In genomic region chr18:48784654-48785053, GRCh38 we compare ENCODE assay signal across 12 cellular contexts.
A peak's percentile ranks its signal among the peaks of the same experiment; 100 is the strongest.
DNase-seq lines count a peak whose midpoint lies in the region; ATAC-seq and TF ChIP-seq lines count a peak whose summit lies in the region.
"Had no signal": no experiment of that assay in that cellular context is flagged by ENCODE, and none has a peak within 500 bp of the region (broad histone marks: within the 10 kb centered on the region; RNA-seq: fewer than 3 reads in every experiment).

No MANE protein-coding gene starts in this region.

- CTCF ChIA-PET in T-cell (lab: Charles Lee) = interaction anchor here in 1 of 2 donors (0.7 kb wide), 1 partner anchor 1094 kb away, joined by 4 read pairs; no protein-coding TSS in a partner anchor

- TF ChIP-seq CTCF in sigmoid colon (IDR thresholded peaks at IDR 0.05) (no peak), nephron progenitor cell (IDR thresholded peaks at IDR 0.05) (no peak)

- H3K27me3 ChIP-seq in sigmoid colon = no peaks in the 10 kb centered on the region

- no peak overlapping the region for H3K4me3 Mint-ChIP-seq in activated CD4-positive, alpha-beta T cell treated with anti-CD3 and anti-CD28 coated beads, Interleukin-2, amount 10 ng/mL, durations not matched to agents 24 days and 14 days
- H3K4me3 Mint-ChIP-seq in T-cell = no peak overlapping the region
- no peak overlapping the region for H3K4me3 Mint-ChIP-seq in nephron progenitor cell

- no peak overlapping the region for H3K4me3 ChIP-seq in sigmoid colon
- H3K4me3 ChIP-seq: A549 had no signal

- H3K9me3 ChIP-seq in sigmoid colon = no peaks in the 10 kb centered on the region
- H3K9me3 ChIP-seq: A549 had no signal

- H3K27ac Mint-ChIP-seq in activated CD4-positive, alpha-beta T cell treated with anti-CD3 and anti-CD28 coated beads, Interleukin-2, amount 10 ng/mL, durations not matched to agents 24 days and 14 days = peak overlapping the region; percentile 68
- H3K27ac Mint-ChIP-seq in T-cell (peak overlapping the region; percentile 64 to 74), nephron progenitor cell (no peak overlapping the region)

- POLR2A ChIA-PET in T-cell (lab: Charles Lee) = interaction anchor here in 1 of 2 donors (0.5 kb wide), 1 partner anchor 567 kb away, joined by 3 read pairs; no protein-coding TSS in a partner anchor

- DNase-seq in activated CD4-positive, alpha-beta T cell treated with anti-CD3 and anti-CD28 coated beads, Interleukin-2, amount 10 ng/mL, durations not matched to agents 24 days and 14 days = no peak
- DNase-seq in activated CD4-positive, alpha-beta T cell treated with anti-CD3 and anti-CD28 coated beads, Interleukin-2, amount 50 U/mL, for 1 hour = no peak
- no peak for DNase-seq in T-cell
- peak; percentile 58 for DNase-seq in sigmoid colon
- DNase-seq in nephron progenitor cell = no peak
- no peak for DNase-seq in AML-193 (lab: John Stamatoyannopoulos, UW)
- DNase-seq in pons (ENCODE audit: low spot score) = no peak
- DNase-seq: NCI-H2171, occipital lobe had no signal

- TF ChIP-seq EP300 in sigmoid colon (IDR thresholded peaks at IDR 0.05) = no peak

- no peak for TF ChIP-seq POLR2A in sigmoid colon (IDR thresholded peaks at IDR 0.05)

- no peak overlapping the region for H3K27ac ChIP-seq in sigmoid colon
- H3K27ac ChIP-seq: A549 had no signal

- intact Hi-C loops in activated CD4-positive, alpha-beta T cell treated with anti-CD3 and anti-CD28 coated beads, Interleukin-2, amount 10 ng/mL, durations not matched to agents 24 days and 14 days (cut with micrococcal nuclease) = no loop called here
- intact Hi-C loops in sigmoid colon (cut with DNase I) = loop anchor here (5.0 kb wide), 1 partner anchor 107 kb away; no protein-coding TSS in a partner anchor

- H3K27me3 Mint-ChIP-seq in activated CD4-positive, alpha-beta T cell treated with anti-CD3 and anti-CD28 coated beads, Interleukin-2, amount 10 ng/mL, durations not matched to agents 24 days and 14 days = no peaks in the 10 kb centered on the region
- H3K27me3 Mint-ChIP-seq in T-cell = no peaks in the 10 kb centered on the region
- peaks cover 14% of the 10 kb centered on the region for H3K27me3 Mint-ChIP-seq in nephron progenitor cell (ENCODE audit: low read depth, poor library complexity)

- peaks cover 0 to 60% (median 42%) of the 10 kb centered on the region in 4 donors for H3K4me1 ChIP-seq in sigmoid colon
- H3K4me1 ChIP-seq: A549 had no signal

- WGBS in sigmoid colon, 2 donors = 81 to 88% methylated on average over 5 of the region's 5 CpGs

- H3K36me3 Mint-ChIP-seq in activated CD4-positive, alpha-beta T cell treated with anti-CD3 and anti-CD28 coated beads, Interleukin-2, amount 10 ng/mL, durations not matched to agents 24 days and 14 days (ENCODE audit: low read depth) = peaks cover 3% of the 10 kb centered on the region
- H3K36me3 Mint-ChIP-seq in T-cell (no peaks in the 10 kb centered on the region), nephron progenitor cell (ENCODE audit: low read depth) (peaks cover 12% of the 10 kb centered on the region)

- H3K36me3 ChIP-seq in sigmoid colon = peaks cover 0 to 12% (median 3%) of the 10 kb centered on the region in 4 donors

- peaks cover 15% of the 10 kb centered on the region for H3K4me1 Mint-ChIP-seq in activated CD4-positive, alpha-beta T cell treated with anti-CD3 and anti-CD28 coated beads, Interleukin-2, amount 10 ng/mL, durations not matched to agents 24 days and 14 days
- peaks cover 11 to 26% (median 21%) of the 10 kb centered on the region in 3 donors for H3K4me1 Mint-ChIP-seq in T-cell
- H3K4me1 Mint-ChIP-seq in nephron progenitor cell = peaks cover 82% of the 10 kb centered on the region

- peak; percentile 16 for ATAC-seq in HG02642 (IDR thresholded peaks at IDR 0.05; ENCODE audit: poor library complexity, unreplicated experiment)
- ATAC-seq in T-cell (replicated peaks in 1 of 4) = no peak
- ATAC-seq: A549, SK-N-SH treated with all-trans-retinoic acid at 6 μM for 48 hours had no signal

- H3K9me3 Mint-ChIP-seq in activated CD4-positive, alpha-beta T cell treated with anti-CD3 and anti-CD28 coated beads, Interleukin-2, amount 10 ng/mL, durations not matched to agents 24 days and 14 days = peaks cover 4% of the 10 kb centered on the region
- no peaks in the 10 kb centered on the region for H3K9me3 Mint-ChIP-seq in T-cell
- H3K9me3 Mint-ChIP-seq in nephron progenitor cell = no peaks in the 10 kb centered on the region
